In genomic region chr1:226125097-226125630, GRCh38 we compare ENCODE assay signal across 1 cellular context.
TF ChIP-seq lines count a peak whose summit lies in the region.

No MANE protein-coding gene starts in this region.

TF ChIP-seq in GM12878, 131 proteins besides CTCF, POLR2A, EP300 and RAD21 (continued from another document):
- TF ChIP-seq RELA (IDR thresholded peaks at IDR 0.05; ENCODE audit: borderline replicate concordance, partially characterized antibody) (peak; percentile 25), TCF3 (IDR thresholded peaks at IDR 0.05; ENCODE audit: borderline replicate concordance, insufficient read depth, low read depth, low read length) (no peak), BHLHE40 (IDR thresholded peaks at IDR 0.05; ENCODE audit: borderline replicate concordance in 1 of 2, low read depth in 2 of 2, low read length in 1 of 2) (0 out of 4 replicates have a peak, but pooled peaks of 1 of the 2 experiments have one; percentile 30), RUNX3 (IDR thresholded peaks at IDR 0.05; ENCODE audit: low read length) (peak; percentile 83), EGR1 (IDR thresholded peaks at IDR 0.05; ENCODE audit: borderline replicate concordance in 1 of 2, low read depth in 2 of 2, low read length in 2 of 2) (no peak), SKIL (IDR thresholded peaks at IDR 0.05; ENCODE audit: low read depth, poor library complexity, severe bottlenecking) (peak; percentile 51), POU2F2 (IDR thresholded peaks at IDR 0.05; ENCODE audit: borderline replicate concordance, low read depth, low read length) (0 out of 3 replicates have a peak, but pooled peaks have one; percentile 34), NR2C1 (IDR thresholded peaks at IDR 0.05) (0 out of 2 replicates have a peak, but pooled peaks have one; percentile 11), PAX5 (IDR thresholded peaks at IDR 0.05; ENCODE audit: borderline replicate concordance, low read depth, low read length) (peak; percentile 72; the same call in 1 of the 2 replicates), TCF7 (IDR thresholded peaks at IDR 0.05; ENCODE audit: borderline replicate concordance) (no peak), KLF5 (IDR thresholded peaks at IDR 0.05; ENCODE audit: partially characterized antibody) (no peak)
